Comparison of ENCODE assay signal across 9 cellular contexts in genomic region chr4:118389731-118390520, GRCh38. TPM values are rescaled to one million over a fixed set of nuclear protein-coding genes. Genes with fewer than 3 reads are reported as not detected.
"Had no signal": no experiment of that assay in that cellular context is flagged by ENCODE, and none has a peak within 500 bp of the region (broad histone marks: within the 10 kb centered on the region; RNA-seq: fewer than 3 reads in every experiment).

No MANE protein-coding gene starts in this region.

- H3K27me3 ChIP-seq: colonic mucosa, thyroid gland had no signal

- ATAC-seq: activated T-cell treated with anti-CD3 and anti-CD28 coated beads, Interleukin-2, amount 50 U/mL, for 72 hours; left cardiac atrium; natural killer cell; right cardiac atrium had no signal

- H3K9me3 ChIP-seq: colonic mucosa, thyroid gland had no signal

- FAIRE-seq: endothelial cell of umbilical vein, small intestine had no signal

- H3K36me3 Mint-ChIP-seq: natural killer cell had no signal

- H3K4me3 Mint-ChIP-seq: activated CD4-positive, alpha-beta memory T cell treated with anti-CD3 and anti-CD28 coated beads for 36 hours; activated T-cell treated with anti-CD3 and anti-CD28 coated beads, Interleukin-2, amount 50 U/mL, for 72 hours; natural killer cell had no signal

- H3K4me1 Mint-ChIP-seq: natural killer cell had no signal

- H3K27ac ChIP-seq: colonic mucosa, thyroid gland had no signal

- H3K36me3 ChIP-seq: colonic mucosa, thyroid gland had no signal

- H3K4me1 ChIP-seq: colonic mucosa, thyroid gland had no signal

- H3K4me3 ChIP-seq: colonic mucosa, thyroid gland had no signal

- H3K27ac Mint-ChIP-seq: activated CD4-positive, alpha-beta memory T cell treated with anti-CD3 and anti-CD28 coated beads for 36 hours; activated T-cell treated with anti-CD3 and anti-CD28 coated beads, Interleukin-2, amount 50 U/mL, for 72 hours; natural killer cell had no signal

- DNase-seq: activated CD4-positive, alpha-beta memory T cell treated with anti-CD3 and anti-CD28 coated beads for 36 hours; activated T-cell treated with anti-CD3 and anti-CD28 coated beads, Interleukin-2, amount 50 U/mL, for 72 hours; colonic mucosa; left cardiac atrium; natural killer cell; right cardiac atrium; small intestine; thyroid gland had no signal

RNA-seq across cellular contexts. Expression of gene PRSS12, which starts 37.1 kb away (rescaled TPM):
- total RNA-seq: activated CD4-positive, alpha-beta memory T cell treated with anti-CD3 and anti-CD28 coated beads for 36 hours; natural killer cell; right cardiac atrium had no signal
